ENCODE assay signal across 1 cellular context in genomic region chr12:21501258-21502163, GRCh38.
TF ChIP-seq lines count a peak whose summit lies in the region.

A gene with protein sequence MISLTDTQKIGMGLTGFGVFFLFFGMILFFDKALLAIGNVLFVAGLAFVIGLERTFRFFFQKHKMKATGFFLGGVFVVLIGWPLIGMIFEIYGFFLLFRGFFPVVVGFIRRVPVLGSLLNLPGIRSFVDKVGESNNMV (plus strand): TSS chr12:21501789. CDS start chr12:21501924, 135 bp downstream.
A gene with protein sequence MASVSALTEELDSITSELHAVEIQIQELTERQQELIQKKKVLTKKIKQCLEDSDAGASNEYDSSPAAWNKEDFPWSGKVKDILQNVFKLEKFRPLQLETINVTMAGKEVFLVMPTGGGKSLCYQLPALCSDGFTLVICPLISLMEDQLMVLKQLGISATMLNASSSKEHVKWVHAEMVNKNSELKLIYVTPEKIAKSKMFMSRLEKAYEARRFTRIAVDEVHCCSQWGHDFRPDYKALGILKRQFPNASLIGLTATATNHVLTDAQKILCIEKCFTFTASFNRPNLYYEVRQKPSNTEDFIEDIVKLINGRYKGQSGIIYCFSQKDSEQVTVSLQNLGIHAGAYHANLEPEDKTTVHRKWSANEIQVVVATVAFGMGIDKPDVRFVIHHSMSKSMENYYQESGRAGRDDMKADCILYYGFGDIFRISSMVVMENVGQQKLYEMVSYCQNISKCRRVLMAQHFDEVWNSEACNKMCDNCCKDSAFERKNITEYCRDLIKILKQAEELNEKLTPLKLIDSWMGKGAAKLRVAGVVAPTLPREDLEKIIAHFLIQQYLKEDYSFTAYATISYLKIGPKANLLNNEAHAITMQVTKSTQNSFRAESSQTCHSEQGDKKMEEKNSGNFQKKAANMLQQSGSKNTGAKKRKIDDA (minus strand): TSS chr12:21501635. CDS start chr12:21499570, 2,065 bp downstream.

TF ChIP-seq in K562, 482 proteins besides CTCF, POLR2A, EP300 and RAD21 (continued from another document and continues in another):
- no peak for TF ChIP-seq TFE3 (CRISPR knock-in tag; IDR thresholded peaks at IDR 0.05)
- TF ChIP-seq, protein P1, sequence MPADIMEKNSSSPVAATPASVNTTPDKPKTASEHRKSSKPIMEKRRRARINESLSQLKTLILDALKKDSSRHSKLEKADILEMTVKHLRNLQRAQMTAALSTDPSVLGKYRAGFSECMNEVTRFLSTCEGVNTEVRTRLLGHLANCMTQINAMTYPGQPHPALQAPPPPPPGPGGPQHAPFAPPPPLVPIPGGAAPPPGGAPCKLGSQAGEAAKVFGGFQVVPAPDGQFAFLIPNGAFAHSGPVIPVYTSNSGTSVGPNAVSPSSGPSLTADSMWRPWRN (IDR thresholded peaks at IDR 0.05; ENCODE audit: low read depth) = no peak
- no peak for TF ChIP-seq ZC3H11A (IDR thresholded peaks at IDR 0.05; ENCODE audit: low read depth, low read length)
- TF ChIP-seq, protein P2, sequence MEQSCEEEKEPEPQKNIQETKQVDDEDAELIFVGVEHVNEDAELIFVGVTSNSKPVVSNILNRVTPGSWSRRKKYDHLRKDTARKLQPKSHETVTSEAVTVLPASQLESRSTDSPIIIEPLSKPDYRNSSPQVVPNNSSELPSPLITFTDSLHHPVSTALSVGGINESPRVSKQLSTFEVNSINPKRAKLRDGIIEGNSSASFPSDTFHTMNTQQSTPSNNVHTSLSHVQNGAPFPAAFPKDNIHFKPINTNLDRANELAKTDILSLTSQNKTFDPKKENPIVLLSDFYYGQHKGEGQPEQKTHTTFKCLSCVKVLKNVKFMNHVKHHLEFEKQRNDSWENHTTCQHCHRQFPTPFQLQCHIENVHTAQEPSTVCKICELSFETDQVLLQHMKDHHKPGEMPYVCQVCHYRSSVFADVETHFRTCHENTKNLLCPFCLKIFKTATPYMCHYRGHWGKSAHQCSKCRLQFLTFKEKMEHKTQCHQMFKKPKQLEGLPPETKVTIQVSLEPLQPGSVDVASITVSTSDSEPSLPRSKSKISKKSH (CRISPR knock-in tag; IDR thresholded peaks at IDR 0.05) = no peak
- TF ChIP-seq ZC3H4 (CRISPR knock-in tag; IDR thresholded peaks at IDR 0.05; ENCODE audit: borderline replicate concordance) = no peak
- TF ChIP-seq NR2F6 (CRISPR knock-in tag; IDR thresholded peaks at IDR 0.05) = no peak
- peak; percentile 96 for TF ChIP-seq NFYB (IDR thresholded peaks at IDR 0.05; ENCODE audit: extremely low read depth, insufficient read length)
- no peak for TF ChIP-seq KDM2B (CRISPR knock-in tag; IDR thresholded peaks at IDR 0.05)
- no peak for TF ChIP-seq ZNF274 (IDR thresholded peaks at IDR 0.05; ENCODE audit: borderline replicate concordance, low read depth, low read length)
- peak; percentile 85 for TF ChIP-seq E2F3 (CRISPR knock-in tag; IDR thresholded peaks at IDR 0.05)
- no peak for TF ChIP-seq NFATC3 (IDR thresholded peaks at IDR 0.05)
- TF ChIP-seq E2F8 (IDR thresholded peaks at IDR 0.05; ENCODE audit: low read depth, partially characterized antibody) = peak; percentile 99
- no peak for TF ChIP-seq CBFA2T2 (conservative IDR thresholded peaks at IDR 0.05)
- no peak for TF ChIP-seq HMGN3 (IDR thresholded peaks at IDR 0.05; ENCODE audit: borderline replicate concordance, extremely low read depth, insufficient read length, low read depth, low read length)
- TF ChIP-seq, protein P3, sequence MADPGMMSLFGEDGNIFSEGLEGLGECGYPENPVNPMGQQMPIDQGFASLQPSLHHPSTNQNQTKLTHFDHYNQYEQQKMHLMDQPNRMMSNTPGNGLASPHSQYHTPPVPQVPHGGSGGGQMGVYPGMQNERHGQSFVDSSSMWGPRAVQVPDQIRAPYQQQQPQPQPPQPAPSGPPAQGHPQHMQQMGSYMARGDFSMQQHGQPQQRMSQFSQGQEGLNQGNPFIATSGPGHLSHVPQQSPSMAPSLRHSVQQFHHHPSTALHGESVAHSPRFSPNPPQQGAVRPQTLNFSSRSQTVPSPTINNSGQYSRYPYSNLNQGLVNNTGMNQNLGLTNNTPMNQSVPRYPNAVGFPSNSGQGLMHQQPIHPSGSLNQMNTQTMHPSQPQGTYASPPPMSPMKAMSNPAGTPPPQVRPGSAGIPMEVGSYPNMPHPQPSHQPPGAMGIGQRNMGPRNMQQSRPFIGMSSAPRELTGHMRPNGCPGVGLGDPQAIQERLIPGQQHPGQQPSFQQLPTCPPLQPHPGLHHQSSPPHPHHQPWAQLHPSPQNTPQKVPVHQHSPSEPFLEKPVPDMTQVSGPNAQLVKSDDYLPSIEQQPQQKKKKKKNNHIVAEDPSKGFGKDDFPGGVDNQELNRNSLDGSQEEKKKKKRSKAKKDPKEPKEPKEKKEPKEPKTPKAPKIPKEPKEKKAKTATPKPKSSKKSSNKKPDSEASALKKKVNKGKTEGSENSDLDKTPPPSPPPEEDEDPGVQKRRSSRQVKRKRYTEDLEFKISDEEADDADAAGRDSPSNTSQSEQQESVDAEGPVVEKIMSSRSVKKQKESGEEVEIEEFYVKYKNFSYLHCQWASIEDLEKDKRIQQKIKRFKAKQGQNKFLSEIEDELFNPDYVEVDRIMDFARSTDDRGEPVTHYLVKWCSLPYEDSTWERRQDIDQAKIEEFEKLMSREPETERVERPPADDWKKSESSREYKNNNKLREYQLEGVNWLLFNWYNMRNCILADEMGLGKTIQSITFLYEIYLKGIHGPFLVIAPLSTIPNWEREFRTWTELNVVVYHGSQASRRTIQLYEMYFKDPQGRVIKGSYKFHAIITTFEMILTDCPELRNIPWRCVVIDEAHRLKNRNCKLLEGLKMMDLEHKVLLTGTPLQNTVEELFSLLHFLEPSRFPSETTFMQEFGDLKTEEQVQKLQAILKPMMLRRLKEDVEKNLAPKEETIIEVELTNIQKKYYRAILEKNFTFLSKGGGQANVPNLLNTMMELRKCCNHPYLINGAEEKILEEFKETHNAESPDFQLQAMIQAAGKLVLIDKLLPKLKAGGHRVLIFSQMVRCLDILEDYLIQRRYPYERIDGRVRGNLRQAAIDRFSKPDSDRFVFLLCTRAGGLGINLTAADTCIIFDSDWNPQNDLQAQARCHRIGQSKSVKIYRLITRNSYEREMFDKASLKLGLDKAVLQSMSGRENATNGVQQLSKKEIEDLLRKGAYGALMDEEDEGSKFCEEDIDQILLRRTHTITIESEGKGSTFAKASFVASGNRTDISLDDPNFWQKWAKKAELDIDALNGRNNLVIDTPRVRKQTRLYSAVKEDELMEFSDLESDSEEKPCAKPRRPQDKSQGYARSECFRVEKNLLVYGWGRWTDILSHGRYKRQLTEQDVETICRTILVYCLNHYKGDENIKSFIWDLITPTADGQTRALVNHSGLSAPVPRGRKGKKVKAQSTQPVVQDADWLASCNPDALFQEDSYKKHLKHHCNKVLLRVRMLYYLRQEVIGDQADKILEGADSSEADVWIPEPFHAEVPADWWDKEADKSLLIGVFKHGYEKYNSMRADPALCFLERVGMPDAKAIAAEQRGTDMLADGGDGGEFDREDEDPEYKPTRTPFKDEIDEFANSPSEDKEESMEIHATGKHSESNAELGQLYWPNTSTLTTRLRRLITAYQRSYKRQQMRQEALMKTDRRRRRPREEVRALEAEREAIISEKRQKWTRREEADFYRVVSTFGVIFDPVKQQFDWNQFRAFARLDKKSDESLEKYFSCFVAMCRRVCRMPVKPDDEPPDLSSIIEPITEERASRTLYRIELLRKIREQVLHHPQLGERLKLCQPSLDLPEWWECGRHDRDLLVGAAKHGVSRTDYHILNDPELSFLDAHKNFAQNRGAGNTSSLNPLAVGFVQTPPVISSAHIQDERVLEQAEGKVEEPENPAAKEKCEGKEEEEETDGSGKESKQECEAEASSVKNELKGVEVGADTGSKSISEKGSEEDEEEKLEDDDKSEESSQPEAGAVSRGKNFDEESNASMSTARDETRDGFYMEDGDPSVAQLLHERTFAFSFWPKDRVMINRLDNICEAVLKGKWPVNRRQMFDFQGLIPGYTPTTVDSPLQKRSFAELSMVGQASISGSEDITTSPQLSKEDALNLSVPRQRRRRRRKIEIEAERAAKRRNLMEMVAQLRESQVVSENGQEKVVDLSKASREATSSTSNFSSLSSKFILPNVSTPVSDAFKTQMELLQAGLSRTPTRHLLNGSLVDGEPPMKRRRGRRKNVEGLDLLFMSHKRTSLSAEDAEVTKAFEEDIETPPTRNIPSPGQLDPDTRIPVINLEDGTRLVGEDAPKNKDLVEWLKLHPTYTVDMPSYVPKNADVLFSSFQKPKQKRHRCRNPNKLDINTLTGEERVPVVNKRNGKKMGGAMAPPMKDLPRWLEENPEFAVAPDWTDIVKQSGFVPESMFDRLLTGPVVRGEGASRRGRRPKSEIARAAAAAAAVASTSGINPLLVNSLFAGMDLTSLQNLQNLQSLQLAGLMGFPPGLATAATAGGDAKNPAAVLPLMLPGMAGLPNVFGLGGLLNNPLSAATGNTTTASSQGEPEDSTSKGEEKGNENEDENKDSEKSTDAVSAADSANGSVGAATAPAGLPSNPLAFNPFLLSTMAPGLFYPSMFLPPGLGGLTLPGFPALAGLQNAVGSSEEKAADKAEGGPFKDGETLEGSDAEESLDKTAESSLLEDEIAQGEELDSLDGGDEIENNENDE (IDR thresholded peaks at IDR 0.05; ENCODE audit: low read depth, low read length) = no peak
- TF ChIP-seq, protein P4, sequence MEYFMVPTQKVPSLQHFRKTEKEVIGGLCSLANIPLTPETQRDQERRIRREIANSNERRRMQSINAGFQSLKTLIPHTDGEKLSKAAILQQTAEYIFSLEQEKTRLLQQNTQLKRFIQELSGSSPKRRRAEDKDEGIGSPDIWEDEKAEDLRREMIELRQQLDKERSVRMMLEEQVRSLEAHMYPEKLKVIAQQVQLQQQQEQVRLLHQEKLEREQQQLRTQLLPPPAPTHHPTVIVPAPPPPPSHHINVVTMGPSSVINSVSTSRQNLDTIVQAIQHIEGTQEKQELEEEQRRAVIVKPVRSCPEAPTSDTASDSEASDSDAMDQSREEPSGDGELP (CRISPR knock-in tag; IDR thresholded peaks at IDR 0.05; ENCODE audit: borderline replicate concordance) = peak; percentile 99
- TF ChIP-seq SFPQ (IDR thresholded peaks at IDR 0.05; ENCODE audit: low read depth, low read length) = no peak
- peak; percentile 45; the same call in 1 of the 2 replicates for TF ChIP-seq CXXC5 (CRISPR knock-in tag; IDR thresholded peaks at IDR 0.05)
- TF ChIP-seq HNRNPUL1 (IDR thresholded peaks at IDR 0.05; ENCODE audit: low read length) = no peak
- TF ChIP-seq ZFX (CRISPR knock-in tag; IDR thresholded peaks at IDR 0.05) = peak; percentile 50
- no peak for TF ChIP-seq SIRT6 (IDR thresholded peaks at IDR 0.05; ENCODE audit: low read depth, low read length)
- TF ChIP-seq EZH2 (IDR thresholded peaks at IDR 0.05; ENCODE audit: borderline replicate concordance, low read depth, low read length) = no peak
- no peak for TF ChIP-seq NBN (IDR thresholded peaks at IDR 0.05; ENCODE audit: low read depth)
- no peak for TF ChIP-seq SMC3 (conservative IDR thresholded peaks at IDR 0.05; ENCODE audit: insufficient read depth, low read depth, low read length)
- 0 out of 4 replicates have a peak, but pooled peaks of 1 of the 2 experiments have one; percentile 7 for TF ChIP-seq RCOR1 (IDR thresholded peaks at IDR 0.05; ENCODE audit: borderline replicate concordance in 1 of 2, low read depth in 2 of 2, low read length in 2 of 2)
- TF ChIP-seq MBD2 (IDR thresholded peaks at IDR 0.05; ENCODE audit: borderline replicate concordance, low read depth) = peak; percentile 97
- no peak for TF ChIP-seq ZNF551 (CRISPR knock-in tag; IDR thresholded peaks at IDR 0.05)
- no peak for TF ChIP-seq ZNF445 (CRISPR knock-in tag; IDR thresholded peaks at IDR 0.05; ENCODE audit: low read depth)
- no peak for TF ChIP-seq MCM7 (IDR thresholded peaks at IDR 0.05)
- TF ChIP-seq ZFPM2 (CRISPR knock-in tag; IDR thresholded peaks at IDR 0.05) = no peak
- TF ChIP-seq ZBTB1 (CRISPR knock-in tag; IDR thresholded peaks at IDR 0.05; ENCODE audit: borderline replicate concordance, low read depth) = no peak
- TF ChIP-seq RAD51 (IDR thresholded peaks at IDR 0.05; ENCODE audit: borderline replicate concordance, low read depth) = no peak
- no peak for TF ChIP-seq ZNF316 (IDR thresholded peaks at IDR 0.05)
